ENCODE assay signal across 12 cellular contexts in the genomic region with DNA sequence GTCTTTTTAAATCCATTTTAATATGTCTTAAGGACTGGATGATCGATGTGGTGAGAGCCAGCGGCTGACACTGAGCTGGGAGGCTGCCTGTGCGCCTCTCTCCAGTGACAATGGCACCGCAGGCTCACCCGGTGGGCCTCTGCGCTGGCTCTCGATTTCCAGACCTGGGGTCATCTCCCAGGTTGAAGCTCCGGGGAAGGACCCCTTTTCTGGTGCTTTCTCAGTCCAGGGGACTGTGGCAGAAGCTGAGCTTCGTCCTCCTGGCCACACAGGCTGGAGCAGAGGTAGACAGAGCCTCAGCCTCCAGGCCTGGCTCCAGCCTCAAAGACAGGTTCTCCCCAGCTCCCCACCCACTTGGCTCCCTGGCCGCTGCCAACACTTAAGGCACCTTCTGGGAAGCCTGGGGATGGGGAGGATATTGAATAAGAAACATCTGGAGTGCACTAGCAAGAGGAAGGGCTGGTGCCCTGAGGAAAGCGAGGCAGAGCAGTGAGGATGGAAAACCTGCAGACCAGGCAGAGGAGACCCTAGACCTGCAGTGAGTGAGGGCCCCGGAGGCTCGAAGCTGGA.
"Had no signal": no experiment of that assay in that cellular context is flagged by ENCODE, and none has a peak within 500 bp of the region (broad histone marks: within the 10 kb centered on the region; RNA-seq: fewer than 3 reads in every experiment).

No MANE protein-coding gene starts in this region.

- H3K27ac Mint-ChIP-seq: stimulated activated memory B cell treated with anti-CD40 and anti-IgM and Interleukin-4, amounts not matched to agents 10 μg/mL and 1 μg/mL and 100 μg/mL, for 72 hours had no signal

- H3K27me3 Mint-ChIP-seq: activated naive CD8-positive, alpha-beta T cell treated with anti-CD3 and anti-CD28 coated beads, Interleukin-2, amount 50 U/mL, for 24 hours had no signal

- H3K9ac ChIP-seq: parathyroid adenoma had no signal

- ATAC-seq: gastrocnemius medialis; stimulated activated memory B cell treated with anti-CD40 and anti-IgM and Interleukin-4, amounts not matched to agents 10 μg/mL and 1 μg/mL and 100 μg/mL, for 72 hours had no signal

- H3K27ac ChIP-seq: gastrocnemius medialis, parathyroid adenoma had no signal

- H3K9me3 Mint-ChIP-seq: activated naive CD8-positive, alpha-beta T cell treated with anti-CD3 and anti-CD28 coated beads, Interleukin-2, amount 50 U/mL, for 24 hours; stimulated activated memory B cell treated with anti-CD40 and anti-IgM and Interleukin-4, amounts not matched to agents 10 μg/mL and 1 μg/mL and 100 μg/mL, for 72 hours had no signal

- H3K36me3 ChIP-seq: gastrocnemius medialis had no signal

- H3K36me3 Mint-ChIP-seq: stimulated activated memory B cell treated with anti-CD40 and anti-IgM and Interleukin-4, amounts not matched to agents 10 μg/mL and 1 μg/mL and 100 μg/mL, for 72 hours had no signal

- DNase-seq: activated CD4-positive, alpha-beta T cell treated with anti-CD3 and anti-CD28 coated beads, Interleukin-2, amount 50 U/mL, for 4 hours; activated naive CD8-positive, alpha-beta T cell treated with anti-CD3 and anti-CD28 coated beads, Interleukin-2, amount 50 U/mL, for 24 hours; aorta; cerebellar nuclear complex; dermis blood vessel endothelial cell; gastrocnemius medialis; retina; stimulated activated CD4-positive, alpha-beta T cell treated with anti-CD3 and anti-CD28 coated beads, Interleukin-2, amount 100 ng/mL, for 48 hours; SW 1271 had no signal

- H3K4me1 ChIP-seq: gastrocnemius medialis, parathyroid adenoma had no signal

- H3K4me3 ChIP-seq: gastrocnemius medialis had no signal

- H3K4me3 Mint-ChIP-seq: activated naive CD8-positive, alpha-beta T cell treated with anti-CD3 and anti-CD28 coated beads, Interleukin-2, amount 50 U/mL, for 24 hours; neural crest cell; stimulated activated memory B cell treated with anti-CD40 and anti-IgM and Interleukin-4, amounts not matched to agents 10 μg/mL and 1 μg/mL and 100 μg/mL, for 72 hours had no signal

- H3K9me3 ChIP-seq: gastrocnemius medialis had no signal
